Comparison of ENCODE assay signal across 17 cellular contexts in genomic region chr1:206794294-206794908, GRCh38. TPM values are rescaled to one million over a fixed set of nuclear protein-coding genes. Genes with fewer than 3 reads are reported as not detected.
DNase-seq lines count a peak whose midpoint lies in the region; ATAC-seq and TF ChIP-seq lines count a peak whose summit lies in the region.
"Had no signal": no experiment of that assay in that cellular context is flagged by ENCODE, and none has a peak within 500 bp of the region (broad histone marks: within the 10 kb centered on the region; RNA-seq: fewer than 3 reads in every experiment).

No MANE protein-coding gene starts in this region.

- intact Hi-C loops in head of caudate nucleus (cut with DNase I): no loop called here

- no peaks in the 10 kb centered on the region for H3K36me3 Mint-ChIP-seq in activated T-cell treated with anti-CD3 and anti-CD28 coated beads, Interleukin-2, amount 50 U/mL, for 4 hours (ENCODE audit: insufficient read depth)
- H3K36me3 Mint-ChIP-seq in naive B cell: no peaks in the 10 kb centered on the region
- no peaks in the 10 kb centered on the region for H3K36me3 Mint-ChIP-seq in stimulated activated memory B cell treated with anti-CD40 and anti-IgM and Interleukin-4, amounts not matched to agents 10 μg/mL and 1 μg/mL and 100 μg/mL, for 72 hours

- peak; percentile 19 for DNase-seq in activated gamma-delta T cell treated with anti-CD3 and anti-CD28 coated beads, Interleukin-2, amount 50 U/mL, for 16 hours (ENCODE audit: low read depth)
- no peak for DNase-seq in activated gamma-delta T cell treated with Interleukin-2 at 50 U/mL for 16 hours
- DNase-seq in activated T-cell treated with anti-CD3 and anti-CD28 coated beads, Interleukin-2, amount 50 U/mL, for 4 hours: peak; percentile 61
- DNase-seq in naive B cell: peak; percentile 43
- no peak for DNase-seq in HEK293T (ENCODE audit: extremely low spot score)
- no peak for DNase-seq in head of caudate nucleus
- DNase-seq: brain microvascular endothelial cell, hippocampal formation, mucosa of descending colon, NCI-H146, pancreas, PC-9, SK-N-SH had no signal

- no peaks in the 10 kb centered on the region for H3K27me3 Mint-ChIP-seq in activated T-cell treated with anti-CD3 and anti-CD28 coated beads, Interleukin-2, amount 50 U/mL, for 4 hours (ENCODE audit: low read depth)
- H3K27me3 Mint-ChIP-seq in naive B cell: peaks cover 0 to 4% (median 0%) of the 10 kb centered on the region in 3 donors
- no peaks in the 10 kb centered on the region for H3K27me3 Mint-ChIP-seq in stimulated activated memory B cell treated with anti-CD40 and anti-IgM and Interleukin-4, amounts not matched to agents 10 μg/mL and 1 μg/mL and 100 μg/mL, for 72 hours

- H3K27ac Mint-ChIP-seq in naive B cell: peak overlapping the region in 3 of 6 donors; percentile 73 to 98 (median 91)
- peak overlapping the region; percentile 94 for H3K27ac Mint-ChIP-seq in stimulated activated memory B cell treated with anti-CD40 and anti-IgM and Interleukin-4, amounts not matched to agents 10 μg/mL and 1 μg/mL and 100 μg/mL, for 72 hours

- CTCF ChIA-PET in HEK293T (lab: Yijun Ruan, JAX): no interaction called here

- peaks cover 70% of the 10 kb centered on the region for H3K4me1 Mint-ChIP-seq in activated T-cell treated with anti-CD3 and anti-CD28 coated beads, Interleukin-2, amount 50 U/mL, for 4 hours (ENCODE audit: low read depth)
- peaks cover 26 to 52% (median 35%) of the 10 kb centered on the region in 3 donors for H3K4me1 Mint-ChIP-seq in naive B cell
- H3K4me1 Mint-ChIP-seq in stimulated activated memory B cell treated with anti-CD40 and anti-IgM and Interleukin-4, amounts not matched to agents 10 μg/mL and 1 μg/mL and 100 μg/mL, for 72 hours: peaks cover 72% of the 10 kb centered on the region

- ATAC-seq in activated T-cell treated with anti-CD3 and anti-CD28 coated beads, Interleukin-2, amount 50 U/mL, for 4 hours: peak; percentile 68 to 77
- ATAC-seq in naive B cell (ENCODE audit: low read depth in 2 of 2): peak; percentile 47 to 60
- ATAC-seq in stimulated activated memory B cell treated with anti-CD40 and anti-IgM and Interleukin-4, amounts not matched to agents 10 μg/mL and 1 μg/mL and 100 μg/mL, for 72 hours: peak; percentile 61
- no peak for ATAC-seq in HG03025 (IDR thresholded peaks at IDR 0.05; ENCODE audit: low FRiP score, unreplicated experiment)
- ATAC-seq: mucosa of descending colon had no signal

- POLR2A ChIA-PET in HEK293T (lab: Yijun Ruan, JAX): no interaction called here

- no peaks in the 10 kb centered on the region for H3K9me3 Mint-ChIP-seq in activated T-cell treated with anti-CD3 and anti-CD28 coated beads, Interleukin-2, amount 50 U/mL, for 4 hours
- H3K9me3 Mint-ChIP-seq in naive B cell: peaks cover 0 to 4% (median 0%) of the 10 kb centered on the region in 7 donors
- H3K9me3 Mint-ChIP-seq in stimulated activated memory B cell treated with anti-CD40 and anti-IgM and Interleukin-4, amounts not matched to agents 10 μg/mL and 1 μg/mL and 100 μg/mL, for 72 hours: peaks cover 2% of the 10 kb centered on the region

- no peak overlapping the region for H3K4me3 Mint-ChIP-seq in activated T-cell treated with anti-CD3 and anti-CD28 coated beads, Interleukin-2, amount 50 U/mL, for 4 hours
- H3K4me3 Mint-ChIP-seq in naive B cell: peak overlapping the region in 4 of 8 donors; percentile 4 to 48 (median 14)
- peak overlapping the region; percentile 48 for H3K4me3 Mint-ChIP-seq in stimulated activated memory B cell treated with anti-CD40 and anti-IgM and Interleukin-4, amounts not matched to agents 10 μg/mL and 1 μg/mL and 100 μg/mL, for 72 hours

TF ChIP-seq in HEK293T, 16 proteins besides CTCF, POLR2A, EP300 and RAD21:
- TF ChIP-seq LEF1 (IDR thresholded peaks at IDR 0.05; ENCODE audit: borderline replicate concordance) (no peak), ELF4 (IDR thresholded peaks at IDR 0.05) (no peak), FOXM1 (IDR thresholded peaks at IDR 0.05; ENCODE audit: borderline replicate concordance) (no peak), ZNF384 (IDR thresholded peaks at IDR 0.05) (no peak), ARNT (IDR thresholded peaks at IDR 0.05) (no peak), L3MBTL2 (conservative IDR thresholded peaks at IDR 0.05) (no peak), PKNOX1 (IDR thresholded peaks at IDR 0.05) (no peak), SP1 (IDR thresholded peaks at IDR 0.05) (no peak), FOXK2 (IDR thresholded peaks at IDR 0.05) (no peak), TARDBP (IDR thresholded peaks at IDR 0.05) (no peak), FOXA1 (IDR thresholded peaks at IDR 0.05) (no peak), HDGF (IDR thresholded peaks at IDR 0.05; ENCODE audit: borderline replicate concordance) (no peak), BHLHE40 (IDR thresholded peaks at IDR 0.05; ENCODE audit: borderline replicate concordance) (no peak), CTBP1 (IDR thresholded peaks at IDR 0.05; ENCODE audit: borderline replicate concordance) (no peak), NFRKB (IDR thresholded peaks at IDR 0.05) (no peak), SUZ12 (IDR thresholded peaks at IDR 0.05) (no peak)
TF ChIP-seq in HEK293T: peak in this region for 0.

RNA-seq across cellular contexts. Expression of gene IL10, which starts 22.1 kb away (rescaled TPM):
- total RNA-seq in activated T-cell treated with anti-CD3 and anti-CD28 coated beads, Interleukin-2, amount 50 U/mL, for 4 hours: 100 to 1,000 TPM in 1 of 3 donors, 10 to 100 TPM in 2; 38.4 to 111 (median 54.1) TPM
- polyA plus RNA-seq in naive B cell (ENCODE audit: low read depth in 6 of 6): under 1 TPM in 2 of 6 donors, not detected in 4; 0.17 to 0.31 TPM
- total RNA-seq: NCI-H460, PC-9 had no signal
- polyA plus RNA-seq: SK-N-SH had no signal

RNA-seq across cellular contexts. Expression of gene IL19, which starts 23.8 kb away (rescaled TPM):
- under 1 TPM in 1 of 3 donors, not detected in 2; 0.19 TPM for total RNA-seq in activated T-cell treated with anti-CD3 and anti-CD28 coated beads, Interleukin-2, amount 50 U/mL, for 4 hours
- polyA plus RNA-seq in naive B cell (ENCODE audit: low read depth in 6 of 6): not detected
- total RNA-seq: mucosa of descending colon, NCI-H460, pancreas, PC-9, urinary bladder had no signal
- polyA plus RNA-seq: pancreas, SK-N-SH, urinary bladder had no signal

Comparison
In these comparisons a context has a peak if more than half of its experiments do, and no peak if none do; other contexts are left out.
1. DNase-seq: peak in activated gamma-delta T cell treated with anti-CD3 and anti-CD28 coated beads, Interleukin-2, amount 50 U/mL, for 16 hours (single experiment), activated T-cell treated with anti-CD3 and anti-CD28 coated beads, Interleukin-2, amount 50 U/mL, for 4 hours (single experiment) and naive B cell (single experiment); none in activated gamma-delta T cell treated with Interleukin-2 at 50 U/mL for 16 hours (single experiment), HEK293T (single experiment) and head of caudate nucleus (0 of 42).